9 cellular contexts compared by ENCODE assay signal in genomic region chr1:150979007-150979722, GRCh38. TPM values are rescaled to one million over a fixed set of nuclear protein-coding genes. Genes with fewer than 3 reads are reported as not detected.
DNase-seq lines count a peak whose midpoint lies in the region; ATAC-seq and TF ChIP-seq lines count a peak whose summit lies in the region.
"Had no signal": no experiment of that assay in that cellular context is flagged by ENCODE, and none has a peak within 500 bp of the region (broad histone marks: within the 10 kb centered on the region; RNA-seq: fewer than 3 reads in every experiment).

No MANE protein-coding gene starts in this region.

- H3K9me2 ChIP-seq in SU-DHL-6 (replicated peaks; ENCODE audit: insufficient read depth, low read length): no peaks in the 10 kb centered on the region

- peak; percentile 100 for TF ChIP-seq CTCF in CD14-positive monocyte (IDR thresholded peaks at IDR 0.05)
- peak; percentile 100 for TF ChIP-seq CTCF in SU-DHL-6 (IDR thresholded peaks at IDR 0.05; ENCODE audit: insufficient read depth, low read length, poor library complexity, severe bottlenecking)
- TF ChIP-seq CTCF in psoas muscle (IDR thresholded peaks at IDR 0.05): peak; percentile 99
- TF ChIP-seq CTCF in upper lobe of left lung (IDR thresholded peaks at IDR 0.05): peak; percentile 95 to 99 (median 98)

- no peaks in the 10 kb centered on the region for H4K20me1 ChIP-seq in SU-DHL-6 (ENCODE audit: low read depth, low read length)

- H3F3A ChIP-seq in SU-DHL-6 (ENCODE audit: insufficient read depth): peaks cover 4% of the 10 kb centered on the region; the same call in 1 of the 2 replicates

- H3K4me3 Mint-ChIP-seq in CD14-positive monocyte: peak overlapping the region; percentile 74 to 93
- peak overlapping the region; percentile 71 for H3K4me3 Mint-ChIP-seq in activated naive CD8-positive, alpha-beta T cell treated with anti-CD3 and anti-CD28 coated beads, Interleukin-2, amount 10 ng/mL, durations not matched to agents 7 days and 5 days

- peak; percentile 50 for ATAC-seq in GM21576 (IDR thresholded peaks at IDR 0.05; ENCODE audit: unreplicated experiment)
- peak; percentile 57 for ATAC-seq in activated naive CD8-positive, alpha-beta T cell treated with anti-CD3 and anti-CD28 coated beads, Interleukin-2, amount 10 ng/mL, durations not matched to agents 7 days and 5 days (ENCODE audit: low read depth)
- ATAC-seq in psoas muscle: peak; percentile 48 to 67 (median 62)
- ATAC-seq in upper lobe of left lung (ENCODE audit: low FRiP score in 2 of 2): peak; percentile 80

- H3K9me3 ChIP-seq in SU-DHL-6 (ENCODE audit: insufficient read depth, low read length): no peaks in the 10 kb centered on the region
- H3K9me3 ChIP-seq in psoas muscle: no peaks in the 10 kb centered on the region
- no peaks in the 10 kb centered on the region for H3K9me3 ChIP-seq in upper lobe of left lung

- peak overlapping the region; percentile 43; the same call in 1 of the 2 replicates for H3K9ac ChIP-seq in SU-DHL-6 (ENCODE audit: low read length)

- H3K27ac Mint-ChIP-seq in CD14-positive monocyte: peak overlapping the region; percentile 91 to 100 (median 99)
- H3K27ac Mint-ChIP-seq in activated naive CD8-positive, alpha-beta T cell treated with anti-CD3 and anti-CD28 coated beads, Interleukin-2, amount 10 ng/mL, durations not matched to agents 7 days and 5 days: peak overlapping the region; percentile 78

- H3K27me3 Mint-ChIP-seq in CD14-positive monocyte (ENCODE audit: low read depth in 3 of 3): no peaks in the 10 kb centered on the region
- peaks cover 2% of the 10 kb centered on the region for H3K27me3 Mint-ChIP-seq in activated naive CD8-positive, alpha-beta T cell treated with anti-CD3 and anti-CD28 coated beads, Interleukin-2, amount 10 ng/mL, durations not matched to agents 7 days and 5 days

- H3K4me3 ChIP-seq in SU-DHL-6 (ENCODE audit: insufficient read depth, low read length, poor library complexity, severe bottlenecking) (peak overlapping the region; percentile 36), psoas muscle (peak overlapping the region; percentile 26), upper lobe of left lung (peak overlapping the region in 3 of 4 donors; percentile 22 to 42 (median 39))

- peaks cover 0 to 4% of the 10 kb centered on the region in 2 donors for H3K36me3 Mint-ChIP-seq in CD14-positive monocyte
- H3K36me3 Mint-ChIP-seq in activated naive CD8-positive, alpha-beta T cell treated with anti-CD3 and anti-CD28 coated beads, Interleukin-2, amount 10 ng/mL, durations not matched to agents 7 days and 5 days: no peaks in the 10 kb centered on the region

- peaks cover 46% of the 10 kb centered on the region for H3K4me1 Mint-ChIP-seq in CD14-positive monocyte
- H3K4me1 Mint-ChIP-seq in activated naive CD8-positive, alpha-beta T cell treated with anti-CD3 and anti-CD28 coated beads, Interleukin-2, amount 10 ng/mL, durations not matched to agents 7 days and 5 days: peaks cover 21% of the 10 kb centered on the region

- H3K4me1 ChIP-seq in psoas muscle (peaks cover 8% of the 10 kb centered on the region), upper lobe of left lung (peaks cover 42 to 65% (median 54%) of the 10 kb centered on the region in 4 donors)

- no peak overlapping the region for H3K27ac ChIP-seq in SU-DHL-6 (ENCODE audit: low read depth, low read length)
- H3K27ac ChIP-seq in psoas muscle: peak overlapping the region; percentile 54
- peak overlapping the region; percentile 82 to 99 (median 88) for H3K27ac ChIP-seq in upper lobe of left lung

- H3K36me3 ChIP-seq in SU-DHL-6 (ENCODE audit: low read length) (no peaks in the 10 kb centered on the region), psoas muscle (ENCODE audit: insufficient read depth in 1 of 2, low read depth in 1 of 2) (no peaks in the 10 kb centered on the region), upper lobe of left lung (no peaks in the 10 kb centered on the region)

- peak in 1 of 4 donors; percentile 9 for TF ChIP-seq POLR2A in upper lobe of left lung (IDR thresholded peaks at IDR 0.05)

- peak overlapping the region; percentile 91 for H2AFZ ChIP-seq in SU-DHL-6 (ENCODE audit: low read depth, low read length, severe bottlenecking)

- WGBS in psoas muscle, 3 donors: 40 to 51% (median 40%) methylated on average over 19 of the region's 19 CpGs
- 13 to 15% methylated on average over 13 to 19 of the region's 19 CpGs for WGBS in upper lobe of left lung, 2 donors

- H3K9me3 Mint-ChIP-seq in CD14-positive monocyte: no peaks in the 10 kb centered on the region
- no peaks in the 10 kb centered on the region for H3K9me3 Mint-ChIP-seq in activated naive CD8-positive, alpha-beta T cell treated with anti-CD3 and anti-CD28 coated beads, Interleukin-2, amount 10 ng/mL, durations not matched to agents 7 days and 5 days

- peak overlapping the region; percentile 55 for H3K4me2 ChIP-seq in SU-DHL-6 (ENCODE audit: low read depth, low read length, poor library complexity, severe bottlenecking)

- DNase-seq in CD14-positive monocyte (ENCODE audit: low spot score): peak; percentile 85
- DNase-seq in NCI-H1105 (lab: John Stamatoyannopoulos, UW): peak; percentile 69
- DNase-seq in activated naive CD8-positive, alpha-beta T cell treated with anti-CD3 and anti-CD28 coated beads, Interleukin-2, amount 10 ng/mL, durations not matched to agents 7 days and 5 days: peak; percentile 83
- peak; percentile 88 for DNase-seq in cardiac septum (ENCODE audit: low spot score)
- peak; percentile 85 to 90 for DNase-seq in psoas muscle
- DNase-seq in upper lobe of left lung: peak in 1 of 2 donors; percentile 92

- TF ChIP-seq EP300 in upper lobe of left lung (IDR thresholded peaks at IDR 0.05): no peak

- intact Hi-C loops in CD14-positive monocyte (cut with micrococcal nuclease) (loop anchor here (5.0 to 10.0 kb wide), 3 partner anchors 52 to 214 kb away; partner anchors contain the start of genes SETDB1 (in 2 of the 2) and CTSS (in 1 of the 2)), cardiac septum (cut with DNase I) (loop anchor here (2.0 kb wide), 1 partner anchor 28 kb away; the partner anchor contains the start of gene MINDY1), psoas muscle (cut with DNase I) (loop anchor here in 1 of 2 donors (5.0 kb wide), 1 partner anchor 102 kb away; the partner anchor contains the start of gene ARNT)

- POLR2A ChIA-PET in activated naive CD8-positive, alpha-beta T cell treated with anti-CD3 and anti-CD28 coated beads, Interleukin-2, amount 10 ng/mL, durations not matched to agents 7 days and 5 days (lab: Charles Lee): interaction anchor here (1.7 kb wide), 1 partner anchor 11 kb away, joined by 4 read pairs; no protein-coding TSS in a partner anchor

- peaks cover under 1% of the 10 kb centered on the region; the same call in 1 of the 2 replicates for H3K79me2 ChIP-seq in SU-DHL-6 (ENCODE audit: insufficient read depth, low read length)

- no peaks in the 10 kb centered on the region for H3K27me3 ChIP-seq in SU-DHL-6 (ENCODE audit: low read length)
- no peaks in the 10 kb centered on the region for H3K27me3 ChIP-seq in psoas muscle (ENCODE audit: insufficient read depth in 3 of 3, low read length in 2 of 3)
- H3K27me3 ChIP-seq in upper lobe of left lung: no peaks in the 10 kb centered on the region

RNA-seq across cellular contexts. Expression of gene ANXA9, which starts 2.9 kb away (rescaled TPM):
- 1 to 10 TPM in 1 of 2 donors, under 1 TPM in 1; 0.28 to 1.4 TPM for polyA plus RNA-seq in CD14-positive monocyte
- not detected for total RNA-seq in activated naive CD8-positive, alpha-beta T cell treated with anti-CD3 and anti-CD28 coated beads, Interleukin-2, amount 10 ng/mL, durations not matched to agents 7 days and 5 days
- total RNA-seq in cardiac septum: 0.16 TPM
- total RNA-seq in psoas muscle: not detected
- polyA plus RNA-seq in psoas muscle: under 1 TPM; 0.07 to 0.10 (median 0.07) TPM
- 1 to 10 TPM in 4 of 6 donors, under 1 TPM in 1, not detected in 1; 0.67 to 5.2 (median 1.2) TPM for total RNA-seq in upper lobe of left lung
- total RNA-seq: T-helper 2 cell treated with Interferon-gamma antibody and Interleukin-4, amounts not matched to agents 100 ng/mL and 5 ng/mL, for 36 hours had no signal

RNA-seq across cellular contexts. Expression of gene CERS2, which starts 4.5 kb away (rescaled TPM):
- polyA plus RNA-seq in CD14-positive monocyte (100 to 1,000 TPM; 200 to 224 TPM), psoas muscle (10 to 100 TPM; 29.8 to 59.6 (median 30.5) TPM)
- 100 to 1,000 TPM; 153 TPM for total RNA-seq in activated naive CD8-positive, alpha-beta T cell treated with anti-CD3 and anti-CD28 coated beads, Interleukin-2, amount 10 ng/mL, durations not matched to agents 7 days and 5 days
- total RNA-seq in cardiac septum (76.0 TPM), psoas muscle (10 to 100 TPM; 42.1 to 61.0 (median 51.1) TPM), upper lobe of left lung (100 to 1,000 TPM in 5 of 6 donors, 10 to 100 TPM in 1; 93.2 to 322 (median 204) TPM)

RNA-seq across cellular contexts. Expression of gene MINDY1, which starts 27.5 kb away (rescaled TPM):
- polyA plus RNA-seq in CD14-positive monocyte: 10 to 100 TPM; 11.5 to 13.2 TPM
- 10 to 100 TPM; 11.5 to 12.7 TPM for total RNA-seq in activated naive CD8-positive, alpha-beta T cell treated with anti-CD3 and anti-CD28 coated beads, Interleukin-2, amount 10 ng/mL, durations not matched to agents 7 days and 5 days
- 49.1 TPM for total RNA-seq in cardiac septum
- 10 to 100 TPM; 13.9 to 26.0 (median 18.5) TPM for total RNA-seq in psoas muscle
- 10 to 100 TPM in 1 of 3 donors, 1 to 10 TPM in 2; 4.4 to 16.2 (median 9.7) TPM for polyA plus RNA-seq in psoas muscle
- total RNA-seq in upper lobe of left lung: 10 to 100 TPM; 14.5 to 34.3 (median 26.9) TPM

RNA-seq across cellular contexts. Expression of gene PRUNE1, which starts 29.1 kb away (rescaled TPM):
- polyA plus RNA-seq in CD14-positive monocyte (10 to 100 TPM; 22.6 to 22.8 TPM), psoas muscle (10 to 100 TPM; 12.4 to 33.8 (median 15.1) TPM)
- 10 to 100 TPM; 22.9 to 23.2 TPM for total RNA-seq in activated naive CD8-positive, alpha-beta T cell treated with anti-CD3 and anti-CD28 coated beads, Interleukin-2, amount 10 ng/mL, durations not matched to agents 7 days and 5 days
- total RNA-seq in cardiac septum (31.0 TPM), psoas muscle (10 to 100 TPM; 17.5 to 30.2 (median 24.6) TPM), upper lobe of left lung (10 to 100 TPM; 16.3 to 28.3 (median 21.2) TPM)

RNA-seq across cellular contexts. Expression of gene SETDB1, which starts 53.0 kb away (rescaled TPM):
- polyA plus RNA-seq in CD14-positive monocyte (10 to 100 TPM; 13.9 to 15.5 TPM), psoas muscle (10 to 100 TPM; 12.8 to 14.8 (median 13.5) TPM)
- 10 to 100 TPM; 64.0 to 64.6 TPM for total RNA-seq in activated naive CD8-positive, alpha-beta T cell treated with anti-CD3 and anti-CD28 coated beads, Interleukin-2, amount 10 ng/mL, durations not matched to agents 7 days and 5 days
- total RNA-seq in cardiac septum (15.5 TPM), psoas muscle (10 to 100 TPM; 19.4 to 27.1 (median 20.4) TPM), upper lobe of left lung (10 to 100 TPM; 26.8 to 88.0 (median 40.3) TPM)
